In the genomic region with DNA sequence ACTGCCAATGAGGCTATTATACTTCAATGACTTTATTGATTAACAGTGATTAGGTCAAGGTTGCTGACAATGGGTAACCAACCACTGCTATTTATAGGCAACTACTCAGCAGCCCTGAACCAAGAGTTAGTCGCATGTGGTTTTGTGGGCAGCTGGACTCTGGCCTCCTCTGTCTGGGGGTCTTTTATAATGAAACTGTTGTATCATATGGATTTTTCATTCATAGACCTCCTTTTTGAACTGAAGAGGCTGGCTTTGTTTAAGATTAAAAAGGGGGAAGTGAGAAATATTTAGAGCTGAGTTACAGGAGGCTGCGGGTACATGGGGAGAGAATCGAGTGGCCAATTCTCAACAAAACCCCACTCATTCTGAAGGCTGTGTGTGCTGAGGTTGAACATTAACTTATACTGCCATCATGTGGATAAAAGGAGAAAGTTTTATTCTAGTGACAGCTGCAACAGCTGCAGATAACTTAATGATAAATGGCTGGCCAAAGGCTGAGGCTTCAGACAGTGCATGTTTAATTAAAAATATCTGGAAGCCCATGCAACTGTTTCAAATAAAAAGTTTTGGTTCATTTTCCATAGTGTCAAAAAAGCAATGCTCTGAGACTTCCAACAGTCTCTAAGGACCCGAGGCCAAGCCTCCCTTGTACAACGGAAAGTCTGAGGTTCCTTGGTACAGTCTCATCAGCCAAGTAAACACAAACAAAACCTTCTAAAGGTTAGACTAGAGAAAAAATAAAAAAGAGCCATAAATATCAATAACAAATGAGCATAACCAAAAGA, we compare ENCODE assay signal across 8 cellular contexts.
DNase-seq lines count a peak whose midpoint lies in the region; ATAC-seq, FAIRE-seq and TF ChIP-seq lines count a peak whose summit lies in the region.

No MANE protein-coding gene starts in this region.

- H3K9me3 ChIP-seq in esophagus muscularis mucosa (no peaks in the 10 kb centered on the region), small intestine (ENCODE audit: control insufficient read depth, low read depth) (no peaks in the 10 kb centered on the region)

- H3K4me1 Mint-ChIP-seq in activated CD4-positive, alpha-beta memory T cell treated with anti-CD3 and anti-CD28 coated beads for 36 hours (ENCODE audit: low read depth): no peaks in the 10 kb centered on the region

- H3K36me3 ChIP-seq in esophagus muscularis mucosa (no peaks in the 10 kb centered on the region), small intestine (ENCODE audit: control insufficient read depth in 2 of 2, insufficient read depth in 2 of 2, low read length in 2 of 2) (no peaks in the 10 kb centered on the region)

- POLR2A ChIA-PET in activated CD4-positive, alpha-beta memory T cell treated with anti-CD3 and anti-CD28 coated beads for 36 hours (lab: Charles Lee): no interaction called here

- intact Hi-C loops in esophagus muscularis mucosa (cut with DNase I): no loop called here
- intact Hi-C loops in activated CD4-positive, alpha-beta memory T cell treated with anti-CD3 and anti-CD28 coated beads for 36 hours (cut with micrococcal nuclease): loop anchor here (10.0 kb wide), 1 partner anchor 1639 kb away; no protein-coding TSS in a partner anchor

- peak; percentile 69 for ATAC-seq in GM19455 (IDR thresholded peaks at IDR 0.05; ENCODE audit: unreplicated experiment)
- ATAC-seq in HG03342 (IDR thresholded peaks at IDR 0.05; ENCODE audit: unreplicated experiment): peak; percentile 93

- no peak for TF ChIP-seq EP300 in esophagus muscularis mucosa (IDR thresholded peaks at IDR 0.05)

- DNase-seq in EL: peak; percentile 78
- peak; percentile 23 for DNase-seq in NOMO-1 treated with DMSO at 0.1 percent for 48 hours (lab: John Stamatoyannopoulos, UW; ENCODE audit: unreplicated experiment)
- DNase-seq in esophagus muscularis mucosa (ENCODE audit: extremely low spot score): no peak
- peak; percentile 18 for DNase-seq in small intestine
- no peak for DNase-seq in activated CD4-positive, alpha-beta memory T cell treated with anti-CD3 and anti-CD28 coated beads for 36 hours
- DNase-seq in NCI-H2029 (lab: John Stamatoyannopoulos, UW): no peak

- peaks cover 3% of the 10 kb centered on the region for H3K9me3 Mint-ChIP-seq in activated CD4-positive, alpha-beta memory T cell treated with anti-CD3 and anti-CD28 coated beads for 36 hours

- no peaks in the 10 kb centered on the region for H3K27me3 Mint-ChIP-seq in activated CD4-positive, alpha-beta memory T cell treated with anti-CD3 and anti-CD28 coated beads for 36 hours

- H3K4me1 ChIP-seq in esophagus muscularis mucosa (no peaks in the 10 kb centered on the region), small intestine (ENCODE audit: control insufficient read depth in 2 of 2, insufficient read depth in 1 of 2, low read depth in 1 of 2, low read length in 1 of 2) (no peaks in the 10 kb centered on the region)

- no peaks in the 10 kb centered on the region for H3K36me3 Mint-ChIP-seq in activated CD4-positive, alpha-beta memory T cell treated with anti-CD3 and anti-CD28 coated beads for 36 hours

- peak; percentile 14 to 43 (median 27) for TF ChIP-seq CTCF in esophagus muscularis mucosa (IDR thresholded peaks at IDR 0.05)

- no peaks in the 10 kb centered on the region for H3K27me3 ChIP-seq in esophagus muscularis mucosa
- H3K27me3 ChIP-seq in small intestine (ENCODE audit: control insufficient read depth in 2 of 2, insufficient read depth in 2 of 2, low read length in 2 of 2): no peaks in the 10 kb centered on the region

- CTCF ChIA-PET in activated CD4-positive, alpha-beta memory T cell treated with anti-CD3 and anti-CD28 coated beads for 36 hours (lab: Charles Lee): no interaction called here

- no peak overlapping the region for H3K27ac Mint-ChIP-seq in activated CD4-positive, alpha-beta memory T cell treated with anti-CD3 and anti-CD28 coated beads for 36 hours

- FAIRE-seq in small intestine (lab: Jason Lieb, UNC): no peak

- H3K4me3 Mint-ChIP-seq in activated CD4-positive, alpha-beta memory T cell treated with anti-CD3 and anti-CD28 coated beads for 36 hours: no peak overlapping the region

- 33% methylated on average over 5 of the region's 5 CpGs for WGBS in esophagus muscularis mucosa
- WGBS in small intestine, 3 donors: 9 to 22% (median 19%) methylated on average over 5 of the region's 5 CpGs

- H3K4me3 ChIP-seq in esophagus muscularis mucosa (no peak overlapping the region), small intestine (ENCODE audit: low read depth in 1 of 2, low read length in 2 of 2) (no peak overlapping the region)

- H3K27ac ChIP-seq in esophagus muscularis mucosa (replicated peaks in 1 of 4) (no peak overlapping the region), small intestine (ENCODE audit: low read depth in 1 of 2, low read length in 1 of 2) (no peak overlapping the region)

- no peak for TF ChIP-seq POLR2A in esophagus muscularis mucosa (IDR thresholded peaks at IDR 0.05; ENCODE audit: low read depth)

Comparison
In these comparisons a context has a peak if more than half of its experiments do, and no peak if none do; other contexts are left out.
1. DNase-seq: peak in EL (single experiment), NOMO-1 treated with DMSO at 0.1 percent for 48 hours (single experiment) and small intestine (single experiment); none in esophagus muscularis mucosa (single experiment), activated CD4-positive, alpha-beta memory T cell treated with anti-CD3 and anti-CD28 coated beads for 36 hours (single experiment) and NCI-H2029 (single experiment).